In the genomic region with DNA sequence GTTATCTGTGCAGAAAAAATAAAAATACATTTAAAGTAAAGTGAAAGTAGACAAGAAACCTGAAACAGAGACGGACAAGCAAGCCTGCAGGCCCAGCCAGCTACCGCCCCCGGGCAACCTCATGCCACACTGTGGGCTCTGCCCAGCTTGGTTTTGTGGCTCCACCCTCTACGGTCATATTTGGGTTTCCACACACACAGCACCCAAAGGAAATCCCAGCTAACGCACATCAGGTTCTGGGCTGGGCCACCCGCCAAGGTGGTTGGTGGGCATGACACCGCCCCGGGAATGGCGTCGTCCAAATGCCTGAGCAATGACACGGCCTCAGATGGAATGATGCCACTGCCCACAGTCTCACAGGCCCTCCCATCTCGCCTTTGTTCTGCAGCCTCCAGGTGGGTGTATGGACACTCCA, we compare ENCODE assay signal across 9 cellular contexts. TPM values are rescaled to one million over a fixed set of nuclear protein-coding genes. Genes with fewer than 3 reads are reported as not detected.
DNase-seq lines count a peak whose midpoint lies in the region; ATAC-seq and TF ChIP-seq lines count a peak whose summit lies in the region.
"Had no signal": no experiment of that assay in that cellular context is flagged by ENCODE, and none has a peak within 500 bp of the region (broad histone marks: within the 10 kb centered on the region; RNA-seq: fewer than 3 reads in every experiment).

No MANE protein-coding gene starts in this region.

- peak overlapping the region; percentile 69 to 86 for H3K27ac Mint-ChIP-seq in natural killer cell

- H3K4me1 ChIP-seq in BLaER1 treated with 17β-estradiol and CSF1 and Interleukin-3, amounts not matched to agents 10 nM and 100 nM = peaks cover 48 to 59% (median 54%) of the 10 kb centered on the region in 10 experiments
- H3K4me1 ChIP-seq in RWPE2 (ENCODE audit: insufficient read depth, poor library complexity, severe bottlenecking) (peaks cover 57% of the 10 kb centered on the region), OCI-LY7 (ENCODE audit: insufficient read depth, low read length, poor library complexity, severe bottlenecking) (peaks cover 6% of the 10 kb centered on the region)

- intact Hi-C loops in natural killer cell (cut with micrococcal nuclease) (no loop called here), OCI-LY7 (cut with micrococcal nuclease; ENCODE audit: unreplicated experiment) (no loop called here)

- H3K36me3 Mint-ChIP-seq in natural killer cell = no peaks in the 10 kb centered on the region

- H3K27me3 ChIP-seq in BLaER1 treated with 17β-estradiol and CSF1 and Interleukin-3, amounts not matched to agents 10 nM and 100 nM = no peaks in the 10 kb centered on the region
- H3K27me3 ChIP-seq in RWPE2 (ENCODE audit: insufficient read depth, poor library complexity, severe bottlenecking) = no peaks in the 10 kb centered on the region

- CTCF ChIA-PET in OCI-LY7 (lab: Charles Lee; ENCODE audit: unreplicated experiment) = no interaction called here

- H3K4me3 ChIP-seq in BLaER1 treated with 17β-estradiol and CSF1 and Interleukin-3, amounts not matched to agents 10 nM and 100 nM = no peak overlapping the region
- no peak overlapping the region for H3K4me3 ChIP-seq in RWPE2 (ENCODE audit: severe bottlenecking)
- H3K4me3 ChIP-seq in astrocyte of the cerebellum (ENCODE audit: low read depth, low read length) = no peak overlapping the region
- no peak overlapping the region for H3K4me3 ChIP-seq in OCI-LY7 (ENCODE audit: low read depth, low read length, poor library complexity, severe bottlenecking)

- peaks cover 36 to 53% of the 10 kb centered on the region in 2 donors for H3K4me1 Mint-ChIP-seq in natural killer cell

- H3K27me3 Mint-ChIP-seq in natural killer cell (ENCODE audit: low read depth in 2 of 2) = no peaks in the 10 kb centered on the region

- no peaks in the 10 kb centered on the region for H3K9me3 Mint-ChIP-seq in natural killer cell

- H2AFZ ChIP-seq in OCI-LY7 (ENCODE audit: low read length) = no peak overlapping the region

- peaks cover 0 to 24% (median 3%) of the 10 kb centered on the region in 11 experiments; a peak in 6 of 22 replicates for H3K36me3 ChIP-seq in BLaER1 treated with 17β-estradiol and CSF1 and Interleukin-3, amounts not matched to agents 10 nM and 100 nM
- H3K36me3 ChIP-seq in RWPE2 (ENCODE audit: low read depth) (no peaks in the 10 kb centered on the region), OCI-LY7 (ENCODE audit: insufficient read depth, low read length) (no peaks in the 10 kb centered on the region)

- peak overlapping the region; percentile 37 for H3K4me3 Mint-ChIP-seq in natural killer cell

- DNase-seq in RWPE2 (ENCODE audit: low spot score) (peak; percentile 99), astrocyte of the cerebellum (ENCODE audit: low read depth) (peak; percentile 34), natural killer cell (no peak), OCI-LY7 (ENCODE audit: low spot score) (no peak), UCSD-AML1 (lab: John Stamatoyannopoulos, UW; ENCODE audit: unreplicated experiment) (no peak), NOMO-1 treated with dmso at 0.1 percent for 144 hours (lab: John Stamatoyannopoulos, UW; ENCODE audit: unreplicated experiment) (no peak), NCI-H1092 treated with DMSO at 0.1 percent for 48 hours (lab: John Stamatoyannopoulos, UW) (no peak)
- DNase-seq: NCI-H1092 had no signal

- H3K79me2 ChIP-seq in OCI-LY7 (ENCODE audit: insufficient read depth, low read depth, low read length) = no peaks in the 10 kb centered on the region

- BruUV-seq in OCI-LY7 (replicated peaks; lab: Mats Ljungman, UMichigan) = no TSS peak

- H3K9ac ChIP-seq in BLaER1 treated with 17β-estradiol and CSF1 and Interleukin-3, amounts not matched to agents 10 nM and 100 nM = no peak overlapping the region

- no peaks in the 10 kb centered on the region for H3K9me3 ChIP-seq in BLaER1 treated with 17β-estradiol and CSF1 and Interleukin-3, amounts not matched to agents 10 nM and 100 nM (replicated peaks in 1 of 11)
- H3K9me3 ChIP-seq in RWPE2 (ENCODE audit: severe bottlenecking) (no peaks in the 10 kb centered on the region), OCI-LY7 (ENCODE audit: low read length) (no peaks in the 10 kb centered on the region)

- POLR2A ChIA-PET in OCI-LY7 (lab: Charles Lee) = no interaction called here

- in situ Hi-C loops in astrocyte of the cerebellum (cut with HindIII; ENCODE audit: low sequenced_read_pairs) = no loop called here

- ATAC-seq in RWPE2 (ENCODE audit: low read depth) = peak; percentile 86
- ATAC-seq in natural killer cell = peak; percentile 53 to 93 (median 91)

- H4K20me1 ChIP-seq in BLaER1 treated with 17β-estradiol and CSF1 and Interleukin-3, amounts not matched to agents 10 nM and 100 nM = peaks cover 0 to 64% (median 33%) of the 10 kb centered on the region in 11 experiments; a peak in 14 of 22 replicates
- H4K20me1 ChIP-seq in OCI-LY7 (ENCODE audit: insufficient read depth, low read length) = no peaks in the 10 kb centered on the region

- H3K27ac ChIP-seq in BLaER1 treated with 17β-estradiol and CSF1 and Interleukin-3, amounts not matched to agents 10 nM and 100 nM = no peak overlapping the region
- H3K27ac ChIP-seq in RWPE2 (ENCODE audit: poor library complexity, severe bottlenecking) = peak overlapping the region; percentile 93
- no peak overlapping the region for H3K27ac ChIP-seq in OCI-LY7 (ENCODE audit: low read depth, low read length, poor library complexity, severe bottlenecking)

- H3K4me2 ChIP-seq in BLaER1 treated with 17β-estradiol and CSF1 and Interleukin-3, amounts not matched to agents 10 nM and 100 nM = peak overlapping the region; percentile 50 to 79 (median 60); a peak in 21 of 22 replicates
- H3K4me2 ChIP-seq in OCI-LY7 (ENCODE audit: low read length) = no peak overlapping the region

- TF ChIP-seq CTCF in RWPE2 (IDR thresholded peaks at IDR 0.05; ENCODE audit: poor library complexity, severe bottlenecking) = no peak
- no peak for TF ChIP-seq CTCF in astrocyte of the cerebellum (IDR thresholded peaks at IDR 0.05; ENCODE audit: low read depth, low read length, missing control alignments)
- no peak for TF ChIP-seq CTCF in natural killer cell (IDR thresholded peaks at IDR 0.05)
- TF ChIP-seq CTCF in OCI-LY7 (conservative IDR thresholded peaks at IDR 0.05; ENCODE audit: low read length) = no peak

- H3K9me2 ChIP-seq in OCI-LY7 (ENCODE audit: insufficient read depth, low read length) = no peaks in the 10 kb centered on the region

RNA-seq across cellular contexts. Expression of gene FAM110A, which starts 22.9 kb away (rescaled TPM):
- total RNA-seq in natural killer cell (10 to 100 TPM; 25.1 to 91.0 (median 31.8) TPM), OCI-LY7 (2022) (28.2 and 36.4 TPM in 2 replicates)
- 15.9 and 16.2 TPM in 2 replicates for total RNA-seq in OCI-LY7 (2014; rRNA removed; shearing (Covaris generic))

RNA-seq across cellular contexts. Expression of gene ANGPT4, which starts 59.8 kb away (rescaled TPM):
- not detected for total RNA-seq in natural killer cell
- total RNA-seq in OCI-LY7 (2014; rRNA removed; shearing (Covaris generic)) = not detected in 2 replicates
- not detected in 2 replicates for total RNA-seq in OCI-LY7 (2022)

Comparison
In these comparisons a context has a peak if more than half of its experiments do, and no peak if none do; other contexts are left out.
1. DNase-seq: peak in RWPE2 (single experiment) and astrocyte of the cerebellum (single experiment); none in natural killer cell (single experiment), OCI-LY7 (single experiment), UCSD-AML1 (single experiment), NOMO-1 treated with dmso at 0.1 percent for 144 hours (single experiment) and NCI-H1092 treated with DMSO at 0.1 percent for 48 hours (single experiment).